In genomic region chr4:97953171-97953570, GRCh38 we compare ENCODE assay signal across 23 cellular contexts.
"Had no signal": no experiment of that assay in that cellular context is flagged by ENCODE, and none has a peak within 500 bp of the region (broad histone marks: within the 10 kb centered on the region; RNA-seq: fewer than 3 reads in every experiment).

No MANE protein-coding gene starts in this region.

- FAIRE-seq: astrocyte, colon, frontal cortex had no signal

- H3K9me3 ChIP-seq: thoracic aorta, vagina had no signal

- H3K4me1 ChIP-seq: left lung, vagina had no signal

- DNase-seq: activated CD4-positive, alpha-beta T cell treated with anti-CD3 and anti-CD28 coated beads for 1 hour; activated CD4-positive, alpha-beta T cell treated with anti-CD3 and anti-CD28 coated beads, Interleukin-2, amount 50 U/mL, for 4 hours; activated CD8-positive, alpha-beta memory T cell treated with anti-CD3 and anti-CD28 coated beads for 24 hours; activated CD8-positive, alpha-beta memory T cell treated with anti-CD3 and anti-CD28 coated beads, Interleukin-2, amount 50 U/mL, for 4 hours; activated naive CD4-positive, alpha-beta T cell; activated T-cell treated with anti-CD3 and anti-CD28 coated beads, Interleukin-2, amount 50 U/mL, for 24 hours; effector memory CD4-positive, alpha-beta T cell; glutamatergic neuron; kidney glomerular epithelial cell; left lung; naive thymus-derived CD4-positive, alpha-beta T cell; retina; stimulated activated CD4-positive, alpha-beta T cell treated with anti-CD3 and anti-CD28 coated beads, Interleukin-2, amount 100 ng/mL, for 48 hours; stimulated activated CD8-positive, alpha-beta memory T cell treated with anti-CD3 and anti-CD28 coated beads, Interleukin-4, amount 100 ng/mL, for 48 hours; stimulated activated naive B cell treated with anti-CD40 and anti-IgM and Interleukin-4, amounts not matched to agents 10 μg/mL and 1 μg/mL and 100 μg/mL, for 72 hours had no signal

- H3K4me3 ChIP-seq: hepatocyte, left lung, lung, thoracic aorta, vagina had no signal

- H3K27me3 ChIP-seq: hepatocyte, left lung, vagina had no signal

- H3K27ac ChIP-seq: hepatocyte, left lung, thoracic aorta, vagina had no signal

- H3K36me3 ChIP-seq: left lung, thoracic aorta, vagina had no signal

- ATAC-seq: activated T-helper 17 cell treated with anti-CD3 and anti-CD28 coated beads, Interleukin-2, amount 50 U/mL, for 72 hours; left lung; naive thymus-derived CD4-positive, alpha-beta T cell; stimulated activated naive B cell treated with anti-CD40 and anti-IgM and Interleukin-4, amounts not matched to agents 10 μg/mL and 1 μg/mL and 100 μg/mL, for 72 hours had no signal
